In genomic region chr9:116387934-116388714, GRCh38 we compare ENCODE assay signal across 14 cellular contexts.
A peak's percentile ranks its signal among the peaks of the same experiment; 100 is the strongest.
DNase-seq lines count a peak whose midpoint lies in the region; ATAC-seq and TF ChIP-seq lines count a peak whose summit lies in the region.
"Had no signal": no experiment of that assay in that cellular context is flagged by ENCODE, and none has a peak within 500 bp of the region (broad histone marks: within the 10 kb centered on the region; RNA-seq: fewer than 3 reads in every experiment).

No MANE protein-coding gene starts in this region.

- intact Hi-C loops in CD8-positive, alpha-beta T cell (cut with DNase I, micrococcal nuclease) = no loop called here
- intact Hi-C loops in upper lobe of right lung (cut with DNase I) = no loop called here

- H3K9ac ChIP-seq in neural progenitor cell = no peak overlapping the region
- H3K9ac ChIP-seq: KMS-11 had no signal

- H3K36me3 Mint-ChIP-seq in CD8-positive, alpha-beta T cell = no peaks in the 10 kb centered on the region
- H3K36me3 Mint-ChIP-seq in chondrocyte (ENCODE audit: low read depth) = peaks cover 59% of the 10 kb centered on the region
- peaks cover 27% of the 10 kb centered on the region for H3K36me3 Mint-ChIP-seq in neural progenitor cell

- H3K36me3 ChIP-seq in CD8-positive, alpha-beta T cell (ENCODE audit: insufficient read depth, low read length) = no peaks in the 10 kb centered on the region
- H3K36me3 ChIP-seq in neural progenitor cell (no peaks in the 10 kb centered on the region), upper lobe of right lung (no peaks in the 10 kb centered on the region)

- H3K27me3 Mint-ChIP-seq in CD8-positive, alpha-beta T cell (ENCODE audit: low read depth) = no peaks in the 10 kb centered on the region
- no peaks in the 10 kb centered on the region for H3K27me3 Mint-ChIP-seq in chondrocyte (ENCODE audit: low read depth)
- peaks cover 2% of the 10 kb centered on the region for H3K27me3 Mint-ChIP-seq in neural progenitor cell (ENCODE audit: insufficient read depth, low read depth)

- no peaks in the 10 kb centered on the region for H3K4me1 ChIP-seq in CD8-positive, alpha-beta T cell (ENCODE audit: insufficient read depth, low read length)
- H3K4me1 ChIP-seq in neural progenitor cell = no peaks in the 10 kb centered on the region
- H3K4me1 ChIP-seq in upper lobe of right lung = no peaks in the 10 kb centered on the region

- H3K27me3 ChIP-seq in CD8-positive, alpha-beta T cell (ENCODE audit: insufficient read depth, low read length) = no peaks in the 10 kb centered on the region
- H3K27me3 ChIP-seq in neural progenitor cell (no peaks in the 10 kb centered on the region), upper lobe of right lung (no peaks in the 10 kb centered on the region)
- H3K27me3 ChIP-seq: hepatocyte had no signal

- H4K20me1 ChIP-seq in neural progenitor cell (ENCODE audit: low read depth) = no peaks in the 10 kb centered on the region

- no peaks in the 10 kb centered on the region for H3F3A ChIP-seq in neural progenitor cell (ENCODE audit: low read depth)

- peak overlapping the region; percentile 50 for H3K27ac Mint-ChIP-seq in CD8-positive, alpha-beta T cell
- H3K27ac Mint-ChIP-seq in chondrocyte (ENCODE audit: unreplicated experiment) (peak overlapping the region; percentile 90), neural progenitor cell (no peak overlapping the region)
- H3K27ac Mint-ChIP-seq: endodermal cell had no signal

- no peak overlapping the region for H3K4me3 Mint-ChIP-seq in CD8-positive, alpha-beta T cell
- H3K4me3 Mint-ChIP-seq in chondrocyte (ENCODE audit: unreplicated experiment) (peak overlapping the region; percentile 12), neural progenitor cell (no peak overlapping the region)
- H3K4me3 Mint-ChIP-seq: endodermal cell had no signal

- no peaks in the 10 kb centered on the region for H3K9me3 Mint-ChIP-seq in CD8-positive, alpha-beta T cell
- no peaks in the 10 kb centered on the region for H3K9me3 Mint-ChIP-seq in chondrocyte (ENCODE audit: low read depth)
- H3K9me3 Mint-ChIP-seq in neural progenitor cell = no peaks in the 10 kb centered on the region
- H3K9me3 Mint-ChIP-seq: endodermal cell had no signal

- no peaks in the 10 kb centered on the region for H3K9me3 ChIP-seq in CD8-positive, alpha-beta T cell (ENCODE audit: low read length)
- H3K9me3 ChIP-seq in neural progenitor cell (ENCODE audit: low read depth) (no peaks in the 10 kb centered on the region), upper lobe of right lung (no peaks in the 10 kb centered on the region)
- H3K9me3 ChIP-seq: thoracic aorta had no signal

- no peak for TF ChIP-seq CTCF in CD8-positive, alpha-beta T cell (IDR thresholded peaks at IDR 0.05)
- no peak for TF ChIP-seq CTCF in chondrocyte (IDR thresholded peaks at IDR 0.05)
- no peak for TF ChIP-seq CTCF in neural progenitor cell (IDR thresholded peaks at IDR 0.05)
- no peak for TF ChIP-seq CTCF in upper lobe of right lung (IDR thresholded peaks at IDR 0.05)

- CTCF ChIA-PET in CD8-positive, alpha-beta T cell (lab: Charles Lee) = no interaction called here

- H3K4me2 ChIP-seq in neural progenitor cell = no peak overlapping the region
- H3K4me2 ChIP-seq: hepatocyte, KMS-11 had no signal

- no peak for ATAC-seq in CD8-positive, alpha-beta T cell
- peak; percentile 58 for ATAC-seq in GM21423 (IDR thresholded peaks at IDR 0.05; ENCODE audit: unreplicated experiment)
- ATAC-seq in HG03139 (IDR thresholded peaks at IDR 0.05; ENCODE audit: unreplicated experiment) = peak; percentile 59
- ATAC-seq in HG03280 (IDR thresholded peaks at IDR 0.05; ENCODE audit: unreplicated experiment) = no peak
- ATAC-seq in upper lobe of right lung = no peak

- POLR2A ChIA-PET in CD8-positive, alpha-beta T cell (lab: Charles Lee) = no interaction called here

- H3K79me2 ChIP-seq in neural progenitor cell (ENCODE audit: low read depth) = no peaks in the 10 kb centered on the region
- H3K79me2 ChIP-seq: hepatocyte had no signal

- DNase-seq in CD8-positive, alpha-beta T cell = no peak
- DNase-seq in chondrocyte (ENCODE audit: low spot score) (no peak), occipital lobe (lab: John Stamatoyannopoulos, UW) (no peak), neural progenitor cell (ENCODE audit: low spot score) (no peak), upper lobe of right lung (no peak)
- DNase-seq: aorta, endodermal cell, NCI-H226 had no signal

- H3K4me1 Mint-ChIP-seq in CD8-positive, alpha-beta T cell (ENCODE audit: low read depth) = no peaks in the 10 kb centered on the region
- H3K4me1 Mint-ChIP-seq in chondrocyte (ENCODE audit: low read depth) (peaks cover 55% of the 10 kb centered on the region), neural progenitor cell (no peaks in the 10 kb centered on the region)

- H3K27ac ChIP-seq in CD8-positive, alpha-beta T cell (ENCODE audit: low read depth, low read length) = no peak overlapping the region
- H3K27ac ChIP-seq in neural progenitor cell (no peak overlapping the region), upper lobe of right lung (no peak overlapping the region)
- H3K27ac ChIP-seq: hepatocyte, KMS-11, thoracic aorta had no signal

- no peak overlapping the region for H3K4me3 ChIP-seq in CD8-positive, alpha-beta T cell (ENCODE audit: low read depth, low read length)
- H3K4me3 ChIP-seq in neural progenitor cell (no peak overlapping the region), upper lobe of right lung (no peak overlapping the region)
- H3K4me3 ChIP-seq: hepatocyte, thoracic aorta had no signal

- no peak overlapping the region for H2AFZ ChIP-seq in neural progenitor cell (replicated peaks)
- H2AFZ ChIP-seq: hepatocyte had no signal

Comparison
In these comparisons a context has a peak if more than half of its experiments do, and no peak if none do; other contexts are left out.
1. ATAC-seq: peak in GM21423 (single experiment) and HG03139 (single experiment); none in CD8-positive, alpha-beta T cell (single experiment), HG03280 (single experiment) and upper lobe of right lung (single experiment).